ENCODE assay signal across 1 cellular context in the genomic region with DNA sequence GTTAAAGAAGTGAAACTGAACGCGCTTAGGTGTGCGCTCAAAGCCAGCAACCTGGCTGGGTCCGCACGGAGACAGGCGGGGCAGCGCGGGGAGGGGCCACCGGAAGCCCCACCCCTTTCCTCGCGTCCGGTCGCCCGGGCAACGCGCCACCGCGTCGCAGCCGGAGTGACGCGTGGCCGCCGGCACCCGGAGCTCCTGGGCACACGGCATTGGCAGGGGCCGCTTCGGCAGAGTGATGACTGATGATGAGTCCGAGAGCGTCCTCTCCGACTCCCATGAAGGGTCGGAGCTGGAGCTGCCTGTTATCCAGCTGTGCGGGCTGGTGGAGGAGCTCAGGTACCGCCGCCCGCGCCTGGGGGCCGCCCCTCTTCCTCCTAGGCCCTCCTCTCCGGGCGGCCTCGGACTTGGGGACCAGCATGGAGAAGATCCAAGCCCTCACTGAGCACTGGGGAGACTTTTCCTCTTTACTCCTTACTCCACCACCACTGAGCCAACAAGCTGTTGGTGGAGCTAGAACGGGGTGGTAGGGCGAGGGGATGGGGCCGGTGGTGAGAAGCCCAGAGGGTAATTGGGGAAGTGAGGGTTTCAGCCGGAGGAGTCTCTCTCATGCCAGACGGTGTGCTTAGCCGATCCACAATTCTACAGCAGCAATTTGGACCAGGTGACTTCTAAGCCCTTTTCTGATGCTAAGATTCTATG.
A peak's percentile ranks its signal among the peaks of the same experiment; 100 is the strongest.
TF ChIP-seq lines count a peak whose summit lies in the region.

No MANE protein-coding gene starts in this region.

TF ChIP-seq in HepG2, 621 proteins besides CTCF, POLR2A, EP300 and RAD21 (continued from another document and continues in another):
- TF ChIP-seq, protein P1, sequence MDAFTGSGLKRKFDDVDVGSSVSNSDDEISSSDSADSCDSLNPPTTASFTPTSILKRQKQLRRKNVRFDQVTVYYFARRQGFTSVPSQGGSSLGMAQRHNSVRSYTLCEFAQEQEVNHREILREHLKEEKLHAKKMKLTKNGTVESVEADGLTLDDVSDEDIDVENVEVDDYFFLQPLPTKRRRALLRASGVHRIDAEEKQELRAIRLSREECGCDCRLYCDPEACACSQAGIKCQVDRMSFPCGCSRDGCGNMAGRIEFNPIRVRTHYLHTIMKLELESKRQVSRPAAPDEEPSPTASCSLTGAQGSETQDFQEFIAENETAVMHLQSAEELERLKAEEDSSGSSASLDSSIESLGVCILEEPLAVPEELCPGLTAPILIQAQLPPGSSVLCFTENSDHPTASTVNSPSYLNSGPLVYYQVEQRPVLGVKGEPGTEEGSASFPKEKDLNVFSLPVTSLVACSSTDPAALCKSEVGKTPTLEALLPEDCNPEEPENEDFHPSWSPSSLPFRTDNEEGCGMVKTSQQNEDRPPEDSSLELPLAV (CRISPR knock-in tag; conservative IDR thresholded peaks at IDR 0.05; ENCODE audit: low read depth) = no peak
- TF ChIP-seq, protein P2, sequence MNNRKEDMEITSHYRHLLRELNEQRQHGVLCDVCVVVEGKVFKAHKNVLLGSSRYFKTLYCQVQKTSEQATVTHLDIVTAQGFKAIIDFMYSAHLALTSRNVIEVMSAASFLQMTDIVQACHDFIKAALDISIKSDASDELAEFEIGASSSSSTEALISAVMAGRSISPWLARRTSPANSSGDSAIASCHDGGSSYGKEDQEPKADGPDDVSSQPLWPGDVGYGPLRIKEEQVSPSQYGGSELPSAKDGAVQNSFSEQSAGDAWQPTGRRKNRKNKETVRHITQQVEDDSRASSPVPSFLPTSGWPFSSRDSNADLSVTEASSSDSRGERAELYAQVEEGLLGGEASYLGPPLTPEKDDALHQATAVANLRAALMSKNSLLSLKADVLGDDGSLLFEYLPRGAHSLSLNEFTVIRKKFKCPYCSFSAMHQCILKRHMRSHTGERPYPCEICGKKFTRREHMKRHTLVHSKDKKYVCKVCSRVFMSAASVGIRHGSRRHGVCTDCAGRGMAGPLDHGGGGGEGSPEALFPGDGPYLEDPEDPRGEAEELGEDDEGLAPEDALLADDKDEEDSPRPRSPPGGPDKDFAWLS (CRISPR knock-in tag; IDR thresholded peaks at IDR 0.05; ENCODE audit: borderline replicate concordance) = no peak
- TF ChIP-seq ZNF564 (CRISPR knock-in tag; IDR thresholded peaks at IDR 0.05) = 0 out of 2 replicates have a peak, but pooled peaks have one; percentile 28
- TF ChIP-seq MXD4 (CRISPR knock-in tag; IDR thresholded peaks at IDR 0.05) = peak; percentile 99
- no peak for TF ChIP-seq ZNF33A (CRISPR knock-in tag; IDR thresholded peaks at IDR 0.05; ENCODE audit: borderline replicate concordance)
- TF ChIP-seq, protein P3, sequence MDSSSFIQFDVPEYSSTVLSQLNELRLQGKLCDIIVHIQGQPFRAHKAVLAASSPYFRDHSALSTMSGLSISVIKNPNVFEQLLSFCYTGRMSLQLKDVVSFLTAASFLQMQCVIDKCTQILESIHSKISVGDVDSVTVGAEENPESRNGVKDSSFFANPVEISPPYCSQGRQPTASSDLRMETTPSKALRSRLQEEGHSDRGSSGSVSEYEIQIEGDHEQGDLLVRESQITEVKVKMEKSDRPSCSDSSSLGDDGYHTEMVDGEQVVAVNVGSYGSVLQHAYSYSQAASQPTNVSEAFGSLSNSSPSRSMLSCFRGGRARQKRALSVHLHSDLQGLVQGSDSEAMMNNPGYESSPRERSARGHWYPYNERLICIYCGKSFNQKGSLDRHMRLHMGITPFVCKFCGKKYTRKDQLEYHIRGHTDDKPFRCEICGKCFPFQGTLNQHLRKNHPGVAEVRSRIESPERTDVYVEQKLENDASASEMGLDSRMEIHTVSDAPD (CRISPR knock-in tag; IDR thresholded peaks at IDR 0.05) = no peak
- TF ChIP-seq SCMH1 (CRISPR knock-in tag; IDR thresholded peaks at IDR 0.05; ENCODE audit: borderline replicate concordance) = no peak
- TF ChIP-seq, protein P4, sequence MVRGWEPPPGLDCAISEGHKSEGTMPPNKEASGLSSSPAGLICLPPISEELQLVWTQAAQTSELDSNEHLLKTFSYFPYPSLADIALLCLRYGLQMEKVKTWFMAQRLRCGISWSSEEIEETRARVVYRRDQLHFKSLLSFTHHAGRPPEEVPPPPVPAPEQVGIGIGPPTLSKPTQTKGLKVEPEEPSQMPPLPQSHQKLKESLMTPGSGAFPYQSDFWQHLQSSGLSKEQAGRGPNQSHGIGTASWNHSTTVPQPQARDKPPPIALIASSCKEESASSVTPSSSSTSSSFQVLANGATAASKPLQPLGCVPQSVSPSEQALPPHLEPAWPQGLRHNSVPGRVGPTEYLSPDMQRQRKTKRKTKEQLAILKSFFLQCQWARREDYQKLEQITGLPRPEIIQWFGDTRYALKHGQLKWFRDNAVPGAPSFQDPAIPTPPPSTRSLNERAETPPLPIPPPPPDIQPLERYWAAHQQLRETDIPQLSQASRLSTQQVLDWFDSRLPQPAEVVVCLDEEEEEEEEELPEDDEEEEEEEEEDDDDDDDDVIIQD (CRISPR knock-in tag; IDR thresholded peaks at IDR 0.05; ENCODE audit: low read depth) = no peak
- no peak for TF ChIP-seq POLR2G (IDR thresholded peaks at IDR 0.05; ENCODE audit: low read depth, low read length)
- TF ChIP-seq MLLT10 (CRISPR knock-in tag; IDR thresholded peaks at IDR 0.05) = no peak
- TF ChIP-seq PLRG1 (conservative IDR thresholded peaks at IDR 0.05) = no peak
- no peak for TF ChIP-seq ZNF713 (CRISPR knock-in tag; IDR thresholded peaks at IDR 0.05)
- no peak for TF ChIP-seq ZNF530 (CRISPR knock-in tag; IDR thresholded peaks at IDR 0.05; ENCODE audit: low read depth)
- TF ChIP-seq, protein P5, sequence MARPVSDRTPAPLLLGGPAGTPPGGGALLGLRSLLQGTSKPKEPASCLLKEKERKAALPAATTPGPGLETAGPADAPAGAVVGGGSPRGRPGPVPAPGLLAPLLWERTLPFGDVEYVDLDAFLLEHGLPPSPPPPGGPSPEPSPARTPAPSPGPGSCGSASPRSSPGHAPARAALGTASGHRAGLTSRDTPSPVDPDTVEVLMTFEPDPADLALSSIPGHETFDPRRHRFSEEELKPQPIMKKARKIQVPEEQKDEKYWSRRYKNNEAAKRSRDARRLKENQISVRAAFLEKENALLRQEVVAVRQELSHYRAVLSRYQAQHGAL (CRISPR knock-in tag; IDR thresholded peaks at IDR 0.05; ENCODE audit: not compliant biosample characterization) = no peak
- TF ChIP-seq, protein P6, sequence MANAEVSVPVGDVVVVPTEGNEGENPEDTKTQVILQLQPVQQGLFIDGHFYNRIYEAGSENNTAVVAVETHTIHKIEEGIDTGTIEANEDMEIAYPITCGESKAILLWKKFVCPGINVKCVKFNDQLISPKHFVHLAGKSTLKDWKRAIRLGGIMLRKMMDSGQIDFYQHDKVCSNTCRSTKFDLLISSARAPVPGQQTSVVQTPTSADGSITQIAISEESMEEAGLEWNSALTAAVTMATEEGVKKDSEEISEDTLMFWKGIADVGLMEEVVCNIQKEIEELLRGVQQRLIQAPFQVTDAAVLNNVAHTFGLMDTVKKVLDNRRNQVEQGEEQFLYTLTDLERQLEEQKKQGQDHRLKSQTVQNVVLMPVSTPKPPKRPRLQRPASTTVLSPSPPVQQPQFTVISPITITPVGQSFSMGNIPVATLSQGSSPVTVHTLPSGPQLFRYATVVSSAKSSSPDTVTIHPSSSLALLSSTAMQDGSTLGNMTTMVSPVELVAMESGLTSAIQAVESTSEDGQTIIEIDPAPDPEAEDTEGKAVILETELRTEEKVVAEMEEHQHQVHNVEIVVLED (CRISPR knock-in tag; IDR thresholded peaks at IDR 0.05; ENCODE audit: borderline replicate concordance) = peak; percentile 50; the same call in 1 of the 2 replicates
- no peak for TF ChIP-seq RARG (CRISPR knock-in tag; IDR thresholded peaks at IDR 0.05; ENCODE audit: low read depth)
- TF ChIP-seq ZNF274 (CRISPR knock-in tag; IDR thresholded peaks at IDR 0.05) = no peak; the same call in 1 of the 2 replicates
- TF ChIP-seq, protein P7, sequence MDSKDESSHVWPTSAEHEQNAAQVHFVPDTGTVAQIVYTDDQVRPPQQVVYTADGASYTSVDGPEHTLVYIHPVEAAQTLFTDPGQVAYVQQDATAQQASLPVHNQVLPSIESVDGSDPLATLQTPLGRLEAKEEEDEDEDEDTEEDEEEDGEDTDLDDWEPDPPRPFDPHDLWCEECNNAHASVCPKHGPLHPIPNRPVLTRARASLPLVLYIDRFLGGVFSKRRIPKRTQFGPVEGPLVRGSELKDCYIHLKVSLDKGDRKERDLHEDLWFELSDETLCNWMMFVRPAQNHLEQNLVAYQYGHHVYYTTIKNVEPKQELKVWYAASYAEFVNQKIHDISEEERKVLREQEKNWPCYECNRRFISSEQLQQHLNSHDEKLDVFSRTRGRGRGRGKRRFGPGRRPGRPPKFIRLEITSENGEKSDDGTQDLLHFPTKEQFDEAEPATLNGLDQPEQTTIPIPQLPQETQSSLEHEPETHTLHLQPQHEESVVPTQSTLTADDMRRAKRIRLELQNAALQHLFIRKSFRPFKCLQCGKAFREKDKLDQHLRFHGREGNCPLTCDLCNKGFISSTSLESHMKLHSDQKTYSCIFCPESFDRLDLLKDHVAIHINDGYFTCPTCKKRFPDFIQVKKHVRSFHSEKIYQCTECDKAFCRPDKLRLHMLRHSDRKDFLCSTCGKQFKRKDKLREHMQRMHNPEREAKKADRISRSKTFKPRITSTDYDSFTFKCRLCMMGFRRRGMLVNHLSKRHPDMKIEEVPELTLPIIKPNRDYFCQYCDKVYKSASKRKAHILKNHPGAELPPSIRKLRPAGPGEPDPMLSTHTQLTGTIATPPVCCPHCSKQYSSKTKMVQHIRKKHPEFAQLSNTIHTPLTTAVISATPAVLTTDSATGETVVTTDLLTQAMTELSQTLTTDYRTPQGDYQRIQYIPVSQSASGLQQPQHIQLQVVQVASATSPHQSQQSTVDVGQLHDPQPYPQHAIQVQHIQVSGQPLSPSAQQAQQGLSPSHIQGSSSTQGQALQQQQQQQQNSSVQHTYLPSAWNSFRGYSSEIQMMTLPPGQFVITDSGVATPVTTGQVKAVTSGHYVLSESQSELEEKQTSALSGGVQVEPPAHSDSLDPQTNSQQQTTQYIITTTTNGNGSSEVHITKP (CRISPR knock-in tag; IDR thresholded peaks at IDR 0.05; ENCODE audit: low read depth) = peak; percentile 70; the same call in 1 of the 2 replicates
- TF ChIP-seq TBP (CRISPR knock-in tag; IDR thresholded peaks at IDR 0.05) = no peak
- no peak for TF ChIP-seq MED8 (CRISPR knock-in tag; IDR thresholded peaks at IDR 0.05; ENCODE audit: insufficient replicate concordance)
- TF ChIP-seq, protein P8, sequence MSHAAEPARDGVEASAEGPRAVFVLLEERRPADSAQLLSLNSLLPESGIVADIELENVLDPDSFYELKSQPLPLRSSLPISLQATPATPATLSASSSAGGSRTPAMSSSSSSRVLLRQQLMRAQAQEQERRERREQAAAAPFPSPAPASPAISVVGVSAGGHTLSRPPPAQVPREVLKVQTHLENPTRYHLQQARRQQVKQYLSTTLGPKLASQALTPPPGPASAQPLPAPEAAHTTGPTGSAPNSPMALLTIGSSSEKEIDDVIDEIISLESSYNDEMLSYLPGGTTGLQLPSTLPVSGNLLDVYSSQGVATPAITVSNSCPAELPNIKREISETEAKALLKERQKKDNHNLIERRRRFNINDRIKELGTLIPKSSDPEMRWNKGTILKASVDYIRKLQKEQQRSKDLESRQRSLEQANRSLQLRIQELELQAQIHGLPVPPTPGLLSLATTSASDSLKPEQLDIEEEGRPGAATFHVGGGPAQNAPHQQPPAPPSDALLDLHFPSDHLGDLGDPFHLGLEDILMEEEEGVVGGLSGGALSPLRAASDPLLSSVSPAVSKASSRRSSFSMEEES (CRISPR knock-in tag; IDR thresholded peaks at IDR 0.05) = no peak
- no peak for TF ChIP-seq ZNF333 (CRISPR knock-in tag; IDR thresholded peaks at IDR 0.05; ENCODE audit: borderline replicate concordance)
- TF ChIP-seq CCAR2 (optimal IDR thresholded peaks at IDR 0.05; ENCODE audit: low read depth, low read length) = no peak
- no peak for TF ChIP-seq PAWR (CRISPR knock-in tag; IDR thresholded peaks at IDR 0.05; ENCODE audit: borderline replicate concordance)
- no peak for TF ChIP-seq ZNF160 (CRISPR knock-in tag; IDR thresholded peaks at IDR 0.05)
- TF ChIP-seq ZNF747 (CRISPR knock-in tag; IDR thresholded peaks at IDR 0.05; ENCODE audit: borderline replicate concordance) = no peak
- TF ChIP-seq, protein P9, sequence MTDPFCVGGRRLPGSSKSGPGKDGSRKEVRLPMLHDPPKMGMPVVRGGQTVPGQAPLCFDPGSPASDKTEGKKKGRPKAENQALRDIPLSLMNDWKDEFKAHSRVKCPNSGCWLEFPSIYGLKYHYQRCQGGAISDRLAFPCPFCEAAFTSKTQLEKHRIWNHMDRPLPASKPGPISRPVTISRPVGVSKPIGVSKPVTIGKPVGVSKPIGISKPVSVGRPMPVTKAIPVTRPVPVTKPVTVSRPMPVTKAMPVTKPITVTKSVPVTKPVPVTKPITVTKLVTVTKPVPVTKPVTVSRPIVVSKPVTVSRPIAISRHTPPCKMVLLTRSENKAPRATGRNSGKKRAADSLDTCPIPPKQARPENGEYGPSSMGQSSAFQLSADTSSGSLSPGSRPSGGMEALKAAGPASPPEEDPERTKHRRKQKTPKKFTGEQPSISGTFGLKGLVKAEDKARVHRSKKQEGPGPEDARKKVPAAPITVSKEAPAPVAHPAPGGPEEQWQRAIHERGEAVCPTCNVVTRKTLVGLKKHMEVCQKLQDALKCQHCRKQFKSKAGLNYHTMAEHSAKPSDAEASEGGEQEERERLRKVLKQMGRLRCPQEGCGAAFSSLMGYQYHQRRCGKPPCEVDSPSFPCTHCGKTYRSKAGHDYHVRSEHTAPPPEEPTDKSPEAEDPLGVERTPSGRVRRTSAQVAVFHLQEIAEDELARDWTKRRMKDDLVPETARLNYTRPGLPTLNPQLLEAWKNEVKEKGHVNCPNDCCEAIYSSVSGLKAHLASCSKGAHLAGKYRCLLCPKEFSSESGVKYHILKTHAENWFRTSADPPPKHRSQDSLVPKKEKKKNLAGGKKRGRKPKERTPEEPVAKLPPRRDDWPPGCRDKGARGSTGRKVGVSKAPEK (CRISPR knock-in tag; IDR thresholded peaks at IDR 0.05; ENCODE audit: borderline replicate concordance) = no peak
- peak; percentile 50 for TF ChIP-seq FOSL2 (CRISPR knock-in tag; IDR thresholded peaks at IDR 0.05)
- no peak for TF ChIP-seq NAIF1 (CRISPR knock-in tag; IDR thresholded peaks at IDR 0.05; ENCODE audit: borderline replicate concordance)
